Comparison of ENCODE assay signal across 9 cellular contexts in the genomic region with DNA sequence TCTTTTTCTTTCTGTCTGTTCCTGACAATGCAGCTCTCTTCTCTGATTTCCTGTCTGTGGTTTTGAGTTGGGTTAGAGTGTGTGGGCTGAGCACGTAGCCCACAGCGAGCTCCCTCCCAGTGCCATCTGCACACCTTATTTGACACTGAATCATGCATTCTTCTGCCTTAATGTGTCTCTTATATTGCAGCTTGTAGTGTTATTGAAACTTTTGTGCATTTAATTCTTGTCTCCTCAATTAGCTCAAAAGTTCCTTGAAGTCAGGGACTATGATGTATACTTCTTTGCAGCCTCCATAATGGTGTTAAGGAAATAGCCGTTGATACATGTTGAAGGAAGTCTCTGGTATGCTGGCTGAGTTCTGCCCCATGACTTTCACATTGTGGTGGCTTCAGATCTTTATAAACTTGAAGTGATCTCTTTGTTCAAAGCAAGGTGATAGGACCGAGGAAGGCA.
DNase-seq lines count a peak whose midpoint lies in the region; ATAC-seq and TF ChIP-seq lines count a peak whose summit lies in the region.
"Had no signal": no experiment of that assay in that cellular context is flagged by ENCODE, and none has a peak within 500 bp of the region (broad histone marks: within the 10 kb centered on the region; RNA-seq: fewer than 3 reads in every experiment).

No MANE protein-coding gene starts in this region.

- ATAC-seq in activated CD4-positive, CD25-positive, alpha-beta regulatory T cell treated with anti-CD3 and anti-CD28 coated beads, Interleukin-2, amount 50 U/mL, for 24 hours, result peak; percentile 68 to 74
- peak; percentile 72 for ATAC-seq in HG03175 (IDR thresholded peaks at IDR 0.05; ENCODE audit: unreplicated experiment)

- TF ChIP-seq CTCF in GM13976 (IDR thresholded peaks at IDR 0.05; ENCODE audit: borderline replicate concordance, control extremely low read depth, extremely low read depth, insufficient read depth, missing control alignments) (no peak), RWPE1 (conservative IDR thresholded peaks at IDR 0.05; ENCODE audit: low read depth) (no peak)

- no peak for DNase-seq in activated CD4-positive, CD25-positive, alpha-beta regulatory T cell treated with anti-CD3 and anti-CD28 coated beads, Interleukin-2, amount 50 U/mL, for 72 hours
- DNase-seq in activated T-cell treated with anti-CD3 and anti-CD28 coated beads for 24 hours (ENCODE audit: low read depth) (peak; percentile 0), GM13976 (ENCODE audit: low spot score) (no peak), SHP77 treated with DMSO at 0.1 percent for 48 hours (lab: John Stamatoyannopoulos, UW) (no peak), RWPE1 (ENCODE audit: low spot score) (no peak)
- DNase-seq in stimulated activated CD4-positive, alpha-beta T cell treated with anti-CD3 and anti-CD28 coated beads, Interleukin-2, amount 100 ng/mL, for 4 hours (ENCODE audit: low read depth), result peak; percentile 26

- CTCF ChIA-PET in RWPE1 (lab: Yijun Ruan, JAX), result no interaction called here

- in situ Hi-C loops in GM13976 (cut with MboI; ENCODE audit: low sequenced_read_pairs, unreplicated experiment), result no loop called here

- H3K27ac ChIP-seq in RWPE1, result no peak overlapping the region
- H3K27ac ChIP-seq: VCaP had no signal

- POLR2A ChIA-PET in RWPE1 (lab: Yijun Ruan, JAX; ENCODE audit: low non-redundant PET), result no interaction called here

Comparison
In these comparisons a context has a peak if more than half of its experiments do, and no peak if none do; other contexts are left out.
1. DNase-seq: peak in activated T-cell treated with anti-CD3 and anti-CD28 coated beads for 24 hours (single experiment) and stimulated activated CD4-positive, alpha-beta T cell treated with anti-CD3 and anti-CD28 coated beads, Interleukin-2, amount 100 ng/mL, for 4 hours (single experiment); none in activated CD4-positive, CD25-positive, alpha-beta regulatory T cell treated with anti-CD3 and anti-CD28 coated beads, Interleukin-2, amount 50 U/mL, for 72 hours (single experiment), GM13976 (single experiment), SHP77 treated with DMSO at 0.1 percent for 48 hours (single experiment) and RWPE1 (single experiment).